8 cellular contexts compared by ENCODE assay signal in the genomic region with DNA sequence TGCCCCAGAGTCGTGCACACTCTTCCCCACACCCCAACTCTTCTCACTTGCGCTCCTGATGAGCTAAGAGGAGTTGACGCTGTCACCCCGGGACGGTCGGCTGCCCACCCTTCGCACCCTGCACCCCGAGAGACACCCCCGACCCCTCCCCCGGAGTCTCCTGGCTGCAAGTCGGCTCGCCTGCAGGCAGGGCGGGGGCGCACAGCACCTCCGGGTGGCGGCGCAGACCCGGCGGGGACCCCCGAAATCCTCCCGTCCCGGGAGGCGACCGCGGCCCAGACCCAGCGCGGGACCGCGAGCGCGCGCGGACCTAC. TPM values are rescaled to one million over a fixed set of nuclear protein-coding genes. Genes with fewer than 3 reads are reported as not detected.
DNase-seq lines count a peak whose midpoint lies in the region; ATAC-seq and TF ChIP-seq lines count a peak whose summit lies in the region.

No MANE protein-coding gene starts in this region.

- H4K5ac ChIP-seq in H9 (ENCODE audit: insufficient read length, low read depth, low read length) = no peak overlapping the region

- H3K27ac ChIP-seq in H9 (ENCODE audit: insufficient read length, low read depth, low read length) = no peak overlapping the region

- no peak overlapping the region for H3K56ac ChIP-seq in H9 (ENCODE audit: insufficient read length, low read depth, low read length)

- no peak overlapping the region for H3K9ac ChIP-seq in H9 (ENCODE audit: extremely low read depth, insufficient read length, low read length)
- no peak overlapping the region for H3K9ac ChIP-seq in iPS-15b (ENCODE audit: low read depth, low read length)
- peak overlapping the region; percentile 63 for H3K9ac ChIP-seq in skeletal muscle satellite cell (ENCODE audit: low read depth, low read length)

- no peaks in the 10 kb centered on the region for H4K20me1 ChIP-seq in H9 (ENCODE audit: control insufficient read depth, insufficient read depth, insufficient read length)

- H2BK5ac ChIP-seq in H9 (ENCODE audit: insufficient read length, low read length) = no peak overlapping the region

- H2AFZ ChIP-seq in H9 (ENCODE audit: low read length) = no peak overlapping the region

- no peaks in the 10 kb centered on the region for H3K79me2 ChIP-seq in H9 (ENCODE audit: insufficient read depth, low read length)

- WGBS in H9 (ENCODE audit: extremely low coverage, insufficient read length, low lambda C conversion rate) = no CpG with 5 or more reads among the region's 33 CpGs

- no peak overlapping the region for H3K23ac ChIP-seq in H9 (ENCODE audit: insufficient read length, low read depth, low read length)

- H3K27ac Mint-ChIP-seq in H9 (no peak overlapping the region), activated B cell treated with CpG ODN at 0.5 μM for 24 hours (no peak overlapping the region)

- H3K23me2 ChIP-seq in H9 (ENCODE audit: insufficient read length, low read depth, low read length, poor library complexity, severe bottlenecking) = peaks cover 5% of the 10 kb centered on the region

- no peak overlapping the region for H2AK5ac ChIP-seq in H9 (ENCODE audit: insufficient read length, low read length)

- H3K27me3 ChIP-seq in H9 (ENCODE audit: insufficient read depth, low read length) = no peaks in the 10 kb centered on the region; the same call in 1 of the 2 replicates
- peaks cover 14% of the 10 kb centered on the region for H3K27me3 ChIP-seq in iPS-15b (ENCODE audit: control insufficient read depth, insufficient read depth, low read length)
- H3K27me3 ChIP-seq in skeletal muscle satellite cell (ENCODE audit: control insufficient read depth, insufficient read depth, low read length) = peaks cover 18% of the 10 kb centered on the region

- H3K9me3 Mint-ChIP-seq in H9 (no peaks in the 10 kb centered on the region; a peak in 1 of 5 replicates), activated B cell treated with CpG ODN at 0.5 μM for 24 hours (no peaks in the 10 kb centered on the region)

- H3K4me1 Mint-ChIP-seq in H9 = peaks cover 13 to 21% of the 10 kb centered on the region in 2 experiments
- peaks cover 9% of the 10 kb centered on the region for H3K4me1 Mint-ChIP-seq in activated B cell treated with CpG ODN at 0.5 μM for 24 hours

- H2BK12ac ChIP-seq in H9 (ENCODE audit: insufficient read length, low read depth, low read length) = no peak overlapping the region

- POLR2A ChIA-PET in activated B cell treated with CpG ODN at 0.5 μM for 24 hours (lab: Charles Lee) = no interaction called here

- H3K27me3 Mint-ChIP-seq in H9 (ENCODE audit: low read depth) (peaks cover 57% of the 10 kb centered on the region), activated B cell treated with CpG ODN at 0.5 μM for 24 hours (peaks cover 55% of the 10 kb centered on the region)

- H3K4me1 ChIP-seq in H9 (ENCODE audit: insufficient read depth, low read length) (no peaks in the 10 kb centered on the region), iPS-15b (ENCODE audit: control insufficient read depth, insufficient read depth, low read length) (peaks cover 2% of the 10 kb centered on the region), skeletal muscle satellite cell (ENCODE audit: control insufficient read depth, insufficient read depth, low read length) (peaks cover 13% of the 10 kb centered on the region)

- peak overlapping the region; percentile 60 for H3K4me3 ChIP-seq in iPS-15b (ENCODE audit: low read depth, low read length)
- peak overlapping the region; percentile 66 for H3K4me3 ChIP-seq in skeletal muscle satellite cell (ENCODE audit: low read length)

- H2BK15ac ChIP-seq in H9 (ENCODE audit: low read depth, low read length) = no peak overlapping the region

- H3K4ac ChIP-seq in H9 (ENCODE audit: low read depth, low read length) = no peak overlapping the region

- no peak overlapping the region for H3T11ph ChIP-seq in H9 (ENCODE audit: low read length)

- peak overlapping the region; percentile 51 for H3K4me2 ChIP-seq in H9 (ENCODE audit: insufficient read depth, insufficient read length, low read length)
- H3K4me2 ChIP-seq in skeletal muscle satellite cell (ENCODE audit: low read length) = peak overlapping the region; percentile 79

- CTCF ChIA-PET in activated B cell treated with CpG ODN at 0.5 μM for 24 hours (lab: Charles Lee) = no interaction called here

- intact Hi-C loops in activated B cell treated with CpG ODN at 0.5 μM for 24 hours (cut with micrococcal nuclease) = no loop called here

- H3K18ac ChIP-seq in H9 (ENCODE audit: insufficient read length, low read depth, low read length) = no peak overlapping the region

- H4K91ac ChIP-seq in H9 (ENCODE audit: insufficient read length, low read depth, low read length) = no peak overlapping the region

- H3K9me3 ChIP-seq in H9 (ENCODE audit: control insufficient read depth, low read depth, low read length) (no peaks in the 10 kb centered on the region), iPS-15b (ENCODE audit: control insufficient read depth, insufficient read depth, low read length) (no peaks in the 10 kb centered on the region), skeletal muscle satellite cell (replicated peaks; ENCODE audit: low read length) (no peaks in the 10 kb centered on the region)

- H2BK20ac ChIP-seq in H9 (ENCODE audit: low read depth, low read length, poor library complexity, severe bottlenecking) = no peak overlapping the region

- H3K14ac ChIP-seq in H9 (ENCODE audit: insufficient read depth, low read length) = no peak overlapping the region

- DNase-seq in H9 = no peak
- DNase-seq in activated B cell treated with CpG ODN at 0.5 μM for 24 hours = peak; percentile 20
- DNase-seq in NCI-H2029 treated with DMSO at 0.1 percent for 48 hours (lab: John Stamatoyannopoulos, UW) = no peak
- no peak for DNase-seq in NCI-H748 treated with DMSO at 0.1 percent for 48 hours (lab: John Stamatoyannopoulos, UW)
- DNase-seq in Ammon's horn (ENCODE audit: low spot score) = no peak
- no peak for DNase-seq in NK-92 (lab: John Stamatoyannopoulos, UW; ENCODE audit: unreplicated experiment)

- TF ChIP-seq CTCF in H9 (conservative IDR thresholded peaks at IDR 0.05) (no peak), activated B cell treated with CpG ODN at 0.5 μM for 24 hours (IDR thresholded peaks at IDR 0.05) (no peak)

- H2BK120ac ChIP-seq in H9 (ENCODE audit: low read depth, low read length, poor library complexity, severe bottlenecking) = no peak overlapping the region

- H4K8ac ChIP-seq in H9 (replicated peaks; ENCODE audit: insufficient read length, low read depth, low read length) = no peak overlapping the region

- H3K36me3 Mint-ChIP-seq in H9 (ENCODE audit: insufficient read depth in 1 of 3, low read depth in 3 of 3) = no peaks in the 10 kb centered on the region
- H3K36me3 Mint-ChIP-seq in activated B cell treated with CpG ODN at 0.5 μM for 24 hours (ENCODE audit: low read depth) = no peaks in the 10 kb centered on the region

- no peaks in the 10 kb centered on the region for H3K79me1 ChIP-seq in H9 (ENCODE audit: insufficient read depth, low read depth, low read length, poor library complexity, severe bottlenecking)

- H3K4me3 Mint-ChIP-seq in H9 (peak overlapping the region; percentile 60 to 84), activated B cell treated with CpG ODN at 0.5 μM for 24 hours (peak overlapping the region; percentile 70)

- H3K36me3 ChIP-seq in iPS-15b (ENCODE audit: control insufficient read depth, insufficient read depth, low read length) (no peaks in the 10 kb centered on the region), skeletal muscle satellite cell (ENCODE audit: insufficient read depth, low read length) (no peaks in the 10 kb centered on the region)

- no peak for ATAC-seq in activated B cell treated with CpG ODN at 0.5 μM for 24 hours (ENCODE audit: low read depth)

RNA-seq across cellular contexts. Expression of a gene that starts 0.4 kb away (rescaled TPM):
- total RNA-seq in H9 (2021) (1.8 and 2.4 TPM in 2 replicates), activated B cell treated with CpG ODN at 0.5 μM for 24 hours (not detected in 2 replicates)
- 6.6 and 56.8 TPM in 2 replicates for total RNA-seq in skeletal muscle satellite cell (2012; rRNA removed)

RNA-seq across cellular contexts. Expression of a gene that starts 25.7 kb away (rescaled TPM):
- total RNA-seq in H9 (2021) (34.9 and 36.7 TPM in 2 replicates), activated B cell treated with CpG ODN at 0.5 μM for 24 hours (121 and 135 TPM in 2 replicates)
- 88.2 and 105 TPM in 2 replicates for total RNA-seq in skeletal muscle satellite cell (2012; rRNA removed)

RNA-seq across cellular contexts. Expression of a gene that starts 33.2 kb away (rescaled TPM):
- total RNA-seq in H9 (2021) = 0.18 and 0.24 TPM in 2 replicates
- total RNA-seq in activated B cell treated with CpG ODN at 0.5 μM for 24 hours = 0.16 and 0.44 TPM in 2 replicates
- 3.1 and 6.6 TPM in 2 replicates for total RNA-seq in skeletal muscle satellite cell (2012; rRNA removed)

RNA-seq across cellular contexts. Expression of a gene that starts 50.4 kb away (rescaled TPM):
- total RNA-seq in H9 (2021) = 1,505 and 1,558 TPM in 2 replicates
- total RNA-seq in activated B cell treated with CpG ODN at 0.5 μM for 24 hours = 865 and 906 TPM in 2 replicates
- total RNA-seq in skeletal muscle satellite cell (2012; rRNA removed) = 1,132 and 1,151 TPM in 2 replicates
